Comparison of ENCODE assay signal across 28 cellular contexts in the genomic region with DNA sequence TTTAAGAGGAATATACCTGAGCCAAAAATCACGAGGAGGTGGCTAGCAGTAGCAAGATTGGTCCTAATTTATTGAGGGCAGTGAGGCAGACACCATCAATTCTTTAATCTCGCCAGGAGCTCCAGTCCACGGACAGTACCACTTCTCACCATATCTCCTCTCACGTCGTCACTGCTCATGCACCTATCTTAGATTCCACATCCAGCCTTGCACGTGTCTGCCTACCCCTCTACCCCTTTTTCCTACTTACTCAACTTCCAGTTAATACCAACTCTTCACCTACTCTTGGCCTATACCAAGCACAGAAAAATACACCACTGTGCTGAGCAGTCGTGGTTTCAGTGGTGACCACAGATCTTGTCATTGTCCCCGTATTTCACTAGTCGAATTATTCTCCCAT.
"Had no signal": no experiment of that assay in that cellular context is flagged by ENCODE, and none has a peak within 500 bp of the region (broad histone marks: within the 10 kb centered on the region; RNA-seq: fewer than 3 reads in every experiment).

No MANE protein-coding gene starts in this region.

- H3K4me3 ChIP-seq: body of pancreas, esophagus squamous epithelium, gastroesophageal sphincter, heart right ventricle had no signal

- H3K36me3 Mint-ChIP-seq: activated naive CD8-positive, alpha-beta T cell had no signal

- H3K27ac ChIP-seq: body of pancreas, esophagus squamous epithelium, gastroesophageal sphincter, heart right ventricle, WERI-Rb-1 had no signal

- H3K27me3 ChIP-seq: body of pancreas, heart right ventricle had no signal

- H3K36me3 ChIP-seq: esophagus squamous epithelium, gastroesophageal sphincter, heart right ventricle, WERI-Rb-1 had no signal

- H3K27me3 Mint-ChIP-seq: activated B cell treated with CpG ODN at 0.5 μM for 24 hours; activated T-helper 17 cell treated with anti-CD3 and anti-CD28 coated beads, Interleukin-2, amount 50 U/mL, for 72 hours had no signal

- H3K4me1 ChIP-seq: body of pancreas had no signal

- FAIRE-seq: colon had no signal

- H3K27ac Mint-ChIP-seq: activated B cell treated with CpG ODN at 0.5 μM for 24 hours; activated CD8-positive, alpha-beta T cell treated with anti-CD3 and anti-CD28 coated beads for 36 hours; activated naive CD8-positive, alpha-beta T cell; activated T-helper 17 cell treated with anti-CD3 and anti-CD28 coated beads, Interleukin-2, amount 50 U/mL, for 72 hours; effector memory CD8-positive, alpha-beta T cell; T-helper 17 cell; T-helper 2 cell treated with Interferon-gamma antibody and Interleukin-4, amounts not matched to agents 5 μg/mL and 100 μg/mL, for 36 hours had no signal

- H3K9me3 Mint-ChIP-seq: activated B cell treated with CpG ODN at 0.5 μM for 24 hours; activated CD8-positive, alpha-beta T cell treated with anti-CD3 and anti-CD28 coated beads for 36 hours; activated T-cell treated with anti-CD3 and anti-CD28 coated beads, Interleukin-2, amount 50 U/mL, for 4 hours; activated T-helper 17 cell treated with anti-CD3 and anti-CD28 coated beads, Interleukin-2, amount 50 U/mL, for 72 hours; effector memory CD8-positive, alpha-beta T cell; T-helper 2 cell treated with Interferon-gamma antibody and Interleukin-4, amounts not matched to agents 5 μg/mL and 100 μg/mL, for 36 hours had no signal

- H3K4me3 Mint-ChIP-seq: activated B cell treated with CpG ODN at 0.5 μM for 24 hours; activated CD8-positive, alpha-beta T cell treated with anti-CD3 and anti-CD28 coated beads for 36 hours; activated naive CD8-positive, alpha-beta T cell; activated T-cell treated with anti-CD3 and anti-CD28 coated beads, Interleukin-2, amount 50 U/mL, for 4 hours; activated T-helper 17 cell treated with anti-CD3 and anti-CD28 coated beads, Interleukin-2, amount 50 U/mL, for 72 hours; effector memory CD8-positive, alpha-beta T cell; T-helper 17 cell; T-helper 2 cell treated with Interferon-gamma antibody and Interleukin-4, amounts not matched to agents 5 μg/mL and 100 μg/mL, for 36 hours had no signal

- H3K9me3 ChIP-seq: body of pancreas, esophagus squamous epithelium, gastroesophageal sphincter, heart right ventricle had no signal

- DNase-seq: activated B cell treated with CpG ODN at 0.5 μM for 24 hours; activated CD4-positive, alpha-beta T cell treated with anti-CD3 and anti-CD28 coated beads for 48 hours; activated CD4-positive, alpha-beta T cell treated with anti-CD3 and anti-CD28 coated beads, Interleukin-2, amount 50 U/mL, for 1 hour; activated CD4-positive, alpha-beta T cell treated with anti-CD3 and anti-CD28 coated beads, Interleukin-2, amount 50 U/mL, for 48 hours; activated CD8-positive, alpha-beta memory T cell treated with anti-CD3 and anti-CD28 coated beads for 24 hours; activated CD8-positive, alpha-beta T cell treated with anti-CD3 and anti-CD28 coated beads for 36 hours; activated effector memory CD4-positive, alpha-beta T cell treated with Interleukin-2 at 50 U/mL for 16 hours; activated gamma-delta T cell treated with Interleukin-2 at 50 U/mL for 16 hours; activated naive CD4-positive, alpha-beta T cell treated with anti-CD3 and anti-CD28 coated beads, Interleukin-2, amount 50 U/mL, for 16 hours; activated naive CD4-positive, alpha-beta T cell treated with Interleukin-2 at 50 U/mL for 16 hours; activated T-cell treated with anti-CD3 and anti-CD28 coated beads, Interleukin-2, amount 50 U/mL, for 4 hours; anterior cingulate cortex; body of pancreas; cortex of kidney; effector CD4-positive, alpha-beta T cell; effector memory CD8-positive, alpha-beta T cell; erythroblast; esophagus squamous epithelium; foreskin melanocyte; heart right ventricle; T-helper 17 cell; T1000; WERI-Rb-1 had no signal

- H3K4me1 Mint-ChIP-seq: activated T-helper 17 cell treated with anti-CD3 and anti-CD28 coated beads, Interleukin-2, amount 50 U/mL, for 72 hours; T-helper 17 cell had no signal
